In the genomic region with DNA sequence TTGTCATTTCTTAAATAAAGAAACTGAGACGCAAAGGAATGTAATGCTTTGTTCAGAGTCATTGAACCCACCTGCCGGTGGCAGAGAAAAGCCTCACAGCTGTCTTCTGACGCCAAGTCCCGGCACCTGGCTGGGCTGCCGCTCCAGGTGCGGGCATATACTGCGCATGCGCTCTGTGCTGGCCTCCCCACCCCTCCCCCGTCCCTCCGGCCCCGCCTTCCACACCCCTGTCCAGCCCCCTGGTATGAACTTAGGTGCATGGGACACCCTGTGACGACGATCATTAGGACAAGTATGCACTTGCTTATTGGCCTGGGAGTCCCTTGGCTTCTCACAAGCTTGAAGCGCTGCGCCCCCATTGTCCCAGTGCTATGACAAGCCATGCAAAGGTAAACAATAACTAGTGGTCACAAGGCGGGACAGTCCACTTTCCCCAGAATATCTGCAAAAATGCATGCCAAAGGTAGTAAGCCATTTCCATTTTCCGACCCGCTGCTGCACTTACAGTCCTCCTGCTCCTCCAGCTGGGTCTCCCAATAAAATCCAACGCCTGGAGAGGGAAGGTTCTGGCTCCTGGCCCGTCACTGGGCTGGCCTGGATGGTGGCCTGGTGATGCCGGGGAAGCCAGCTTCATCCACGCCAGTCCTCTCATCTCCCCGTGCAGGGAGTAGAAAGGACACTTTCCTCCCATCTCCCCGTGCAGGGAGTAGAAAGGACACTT, we compare ENCODE assay signal across 1 cellular context.
TF ChIP-seq lines count a peak whose summit lies in the region.

No MANE protein-coding gene starts in this region.

TF ChIP-seq in HepG2, 621 proteins besides CTCF, POLR2A, EP300 and RAD21 (continued from another document):
- TF ChIP-seq, protein P1, sequence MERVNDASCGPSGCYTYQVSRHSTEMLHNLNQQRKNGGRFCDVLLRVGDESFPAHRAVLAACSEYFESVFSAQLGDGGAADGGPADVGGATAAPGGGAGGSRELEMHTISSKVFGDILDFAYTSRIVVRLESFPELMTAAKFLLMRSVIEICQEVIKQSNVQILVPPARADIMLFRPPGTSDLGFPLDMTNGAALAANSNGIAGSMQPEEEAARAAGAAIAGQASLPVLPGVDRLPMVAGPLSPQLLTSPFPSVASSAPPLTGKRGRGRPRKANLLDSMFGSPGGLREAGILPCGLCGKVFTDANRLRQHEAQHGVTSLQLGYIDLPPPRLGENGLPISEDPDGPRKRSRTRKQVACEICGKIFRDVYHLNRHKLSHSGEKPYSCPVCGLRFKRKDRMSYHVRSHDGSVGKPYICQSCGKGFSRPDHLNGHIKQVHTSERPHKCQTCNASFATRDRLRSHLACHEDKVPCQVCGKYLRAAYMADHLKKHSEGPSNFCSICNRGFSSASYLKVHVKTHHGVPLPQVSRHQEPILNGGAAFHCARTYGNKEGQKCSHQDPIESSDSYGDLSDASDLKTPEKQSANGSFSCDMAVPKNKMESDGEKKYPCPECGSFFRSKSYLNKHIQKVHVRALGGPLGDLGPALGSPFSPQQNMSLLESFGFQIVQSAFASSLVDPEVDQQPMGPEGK (CRISPR knock-in tag; IDR thresholded peaks at IDR 0.05), result peak; percentile 36; the same call in 1 of the 2 replicates
- TF ChIP-seq HNRNPH1 (optimal IDR thresholded peaks at IDR 0.05; ENCODE audit: low read depth, low read length), result no peak
- TF ChIP-seq, protein P2, sequence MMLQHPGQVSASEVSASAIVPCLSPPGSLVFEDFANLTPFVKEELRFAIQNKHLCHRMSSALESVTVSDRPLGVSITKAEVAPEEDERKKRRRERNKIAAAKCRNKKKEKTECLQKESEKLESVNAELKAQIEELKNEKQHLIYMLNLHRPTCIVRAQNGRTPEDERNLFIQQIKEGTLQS (CRISPR knock-in tag; IDR thresholded peaks at IDR 0.05), result no peak
